1 cellular context compared by ENCODE assay signal in genomic region chr2:96772903-96773675, GRCh38.
TF ChIP-seq lines count a peak whose summit lies in the region.

No MANE protein-coding gene starts in this region.

TF ChIP-seq in HepG2, 621 proteins besides CTCF, POLR2A, EP300 and RAD21:
- TF ChIP-seq PITX1 (CRISPR knock-in tag; IDR thresholded peaks at IDR 0.05), result no peak
- TF ChIP-seq ZBTB20 (CRISPR knock-in tag; IDR thresholded peaks at IDR 0.05; ENCODE audit: borderline replicate concordance, low read depth), result no peak
- no peak for TF ChIP-seq ZNF800 (CRISPR knock-in tag; IDR thresholded peaks at IDR 0.05)
- TF ChIP-seq MNT (IDR thresholded peaks at IDR 0.05), result 0 out of 2 replicates have a peak, but pooled peaks have one; percentile 24
